Comparison of ENCODE assay signal across 9 cellular contexts in the genomic region with DNA sequence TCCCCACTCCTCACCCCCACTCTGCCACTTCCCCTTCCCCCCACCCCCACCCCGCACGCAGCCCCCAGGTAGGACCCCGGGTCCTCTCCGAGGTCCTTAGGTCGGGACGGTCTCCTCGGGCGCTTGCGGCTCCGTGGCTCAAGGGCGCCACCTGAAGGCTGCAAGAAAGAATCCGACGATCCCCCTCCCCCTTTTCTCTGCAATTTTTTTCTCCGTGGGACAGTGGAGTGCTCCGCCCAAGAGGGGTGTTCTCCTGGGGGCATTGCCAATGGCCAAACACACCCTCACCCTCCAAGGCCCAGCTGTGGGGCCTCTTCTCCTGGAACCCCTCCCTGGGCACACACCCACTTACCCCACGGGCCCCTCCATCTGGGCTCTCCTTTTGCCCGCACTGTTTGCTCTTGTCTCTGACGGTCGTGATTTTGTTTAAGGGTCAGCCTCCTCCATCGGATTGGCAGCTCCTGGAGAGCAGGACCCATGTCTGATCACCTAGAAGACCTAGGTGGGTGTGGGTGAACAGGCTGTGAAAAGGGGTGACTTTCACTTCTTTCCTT. TPM values are rescaled to one million over a fixed set of nuclear protein-coding genes. Genes with fewer than 3 reads are reported as not detected.
A peak's percentile ranks its signal among the peaks of the same experiment; 100 is the strongest.
DNase-seq lines count a peak whose midpoint lies in the region; ATAC-seq and TF ChIP-seq lines count a peak whose summit lies in the region.
"Had no signal": no experiment of that assay in that cellular context is flagged by ENCODE, and none has a peak within 500 bp of the region (broad histone marks: within the 10 kb centered on the region; RNA-seq: fewer than 3 reads in every experiment).

No MANE protein-coding gene starts in this region.

- H3K27ac ChIP-seq in fibroblast of lung (ENCODE audit: insufficient read depth, low read length), result no peak overlapping the region
- H3K27ac ChIP-seq in parathyroid adenoma, result peak overlapping the region; percentile 36

- H3K79me2 ChIP-seq in fibroblast of lung (ENCODE audit: control insufficient read depth, insufficient read depth, low read length), result no peaks in the 10 kb centered on the region
- no peaks in the 10 kb centered on the region for H3K79me2 ChIP-seq in parathyroid adenoma

- H3K36me3 ChIP-seq in fibroblast of lung (ENCODE audit: control insufficient read depth, insufficient read depth, low read length), result no peaks in the 10 kb centered on the region
- no peaks in the 10 kb centered on the region for H3K36me3 ChIP-seq in parathyroid adenoma (ENCODE audit: control insufficient read depth, insufficient read depth, low read length)

- peak; percentile 55 for DNase-seq in AG08395 (ENCODE audit: low spot score)
- peak; percentile 59 for DNase-seq in GM19238 (ENCODE audit: insufficient read length, low spot score)
- DNase-seq in NCI-H510A (lab: John Stamatoyannopoulos, UW), result peak; percentile 52
- DNase-seq in activated CD8-positive, alpha-beta memory T cell treated with anti-CD3 and anti-CD28 coated beads, Interleukin-2, amount 50 U/mL, for 4 hours, result peak; percentile 33
- DNase-seq in fibroblast of lung (ENCODE audit: low read depth in 2 of 2), result peak; percentile 20 to 37
- DNase-seq in pons (ENCODE audit: low spot score), result no peak

- no peak overlapping the region for H3K4me2 ChIP-seq in fibroblast of lung (ENCODE audit: extremely low read depth, insufficient read depth, low read length)
- H3K4me2 ChIP-seq in parathyroid adenoma (ENCODE audit: low read length), result peak overlapping the region; percentile 37

- H3K4me3 ChIP-seq in fibroblast of lung (replicated peaks in 1 of 4; ENCODE audit: control extremely low read depth in 1 of 4, insufficient read depth in 1 of 4, low read depth in 3 of 4, low read length in 4 of 4) (no peak overlapping the region), parathyroid adenoma (ENCODE audit: low read depth, low read length) (no peak overlapping the region)

- H3K9ac ChIP-seq in fibroblast of lung (ENCODE audit: insufficient read depth, low read length) (no peak overlapping the region), parathyroid adenoma (no peak overlapping the region)

- no peak overlapping the region for H2AFZ ChIP-seq in fibroblast of lung (ENCODE audit: low read length)
- peak overlapping the region; percentile 69 for H2AFZ ChIP-seq in parathyroid adenoma

- H3K27me3 ChIP-seq in fibroblast of lung (ENCODE audit: control insufficient read depth, insufficient read depth, low read length), result peaks cover 48% of the 10 kb centered on the region
- no peaks in the 10 kb centered on the region for H3K27me3 ChIP-seq in parathyroid adenoma (ENCODE audit: control insufficient read depth, insufficient read depth, low read length)

- H3K9me3 ChIP-seq in fibroblast of lung (ENCODE audit: control insufficient read depth, insufficient read depth, low read depth, low read length), result no peaks in the 10 kb centered on the region
- no peaks in the 10 kb centered on the region for H3K9me3 ChIP-seq in parathyroid adenoma (ENCODE audit: control insufficient read depth, low read length)

- no peaks in the 10 kb centered on the region for H4K20me1 ChIP-seq in fibroblast of lung (ENCODE audit: control insufficient read depth, extremely low read depth, insufficient read depth, low read length)

- peak; percentile 41 to 64 for TF ChIP-seq CTCF in fibroblast of lung (conservative IDR thresholded peaks at IDR 0.05 in 1 of 2, IDR thresholded peaks at IDR 0.05 in 1 of 2; ENCODE audit: low read depth in 1 of 2, low read length in 2 of 2)
- TF ChIP-seq CTCF in parathyroid adenoma (IDR thresholded peaks at IDR 0.05), result peak; percentile 60

- ATAC-seq in GM21786 (IDR thresholded peaks at IDR 0.05; ENCODE audit: unreplicated experiment), result no peak

- H3K4me1 ChIP-seq in fibroblast of lung (ENCODE audit: control insufficient read depth, extremely low read depth, insufficient read depth, low read length) (no peaks in the 10 kb centered on the region), parathyroid adenoma (peaks cover 3% of the 10 kb centered on the region)

RNA-seq across cellular contexts. Expression of a gene that starts 1.1 kb away (rescaled TPM):
- not detected in 2 replicates for total RNA-seq in fibroblast of lung
- polyA plus RNA-seq in fibroblast of lung, result not detected in 2 replicates
- not detected in 2 replicates for polyA plus RNA-seq in fibroblast of lung (2012)
- 0.22 TPM in 1 of 2 replicates, not detected in the other for polyA minus RNA-seq in fibroblast of lung (ENCODE audit: low replicate concordance)

RNA-seq across cellular contexts. Expression of a gene that starts 17.4 kb away (rescaled TPM):
- under 0.01 TPM in 1 of 2 replicates, not detected in the other for total RNA-seq in fibroblast of lung
- polyA plus RNA-seq in fibroblast of lung, result not detected in 2 replicates
- not detected in 2 replicates for polyA plus RNA-seq in fibroblast of lung (2012)
- not detected in 2 replicates for polyA minus RNA-seq in fibroblast of lung (ENCODE audit: low replicate concordance)

RNA-seq across cellular contexts. Expression of a gene that starts 40.0 kb away (rescaled TPM):
- 0.50 TPM in 1 of 2 replicates, not detected in the other for total RNA-seq in fibroblast of lung
- 0.10 and 0.16 TPM in 2 replicates for polyA plus RNA-seq in fibroblast of lung
- polyA plus RNA-seq in fibroblast of lung (2012), result 0.16 TPM in 1 of 2 replicates, not detected in the other
- polyA minus RNA-seq in fibroblast of lung (ENCODE audit: low replicate concordance), result not detected in 2 replicates
- total RNA-seq: skeletal muscle tissue had no signal
